In the genomic region with DNA sequence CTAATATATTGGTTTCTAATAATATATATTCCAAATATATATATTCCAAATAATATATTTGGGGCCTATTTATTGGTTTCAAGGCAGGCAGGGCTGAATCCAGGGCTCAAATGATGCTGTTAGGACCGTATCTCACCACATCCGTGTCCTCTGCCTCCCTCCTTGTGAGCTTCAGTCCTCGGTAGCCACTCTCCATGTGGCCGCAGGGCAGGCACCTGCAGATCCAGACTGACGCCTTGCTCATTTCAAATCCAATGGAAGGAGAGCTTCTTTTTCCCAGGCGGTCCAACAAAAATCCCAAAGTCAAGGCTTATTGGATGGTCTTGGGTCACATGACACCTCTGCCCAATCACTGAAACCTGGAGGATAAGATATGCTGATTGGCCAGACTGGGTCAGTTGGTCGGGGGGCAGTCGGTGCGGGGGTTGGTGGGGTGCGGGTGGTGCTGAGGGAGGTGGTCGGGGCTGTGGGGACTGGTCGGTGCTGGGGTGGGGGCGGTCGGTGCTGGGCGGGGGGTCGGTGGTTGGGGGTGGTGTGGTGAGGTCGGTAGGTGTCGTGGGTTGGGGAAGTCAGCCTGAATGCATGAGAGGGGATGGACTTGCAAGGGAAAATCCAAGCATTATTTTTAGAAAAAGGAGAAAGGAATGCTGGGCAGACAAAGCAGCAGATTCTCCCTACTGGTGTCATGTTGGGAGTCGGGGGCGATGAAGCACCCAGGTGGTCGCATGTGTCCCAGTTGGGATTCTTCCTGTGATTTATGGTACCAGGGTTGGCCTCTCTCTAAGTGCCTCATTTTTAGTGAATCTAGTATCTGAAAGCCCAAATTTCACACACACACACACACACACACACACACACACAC, we compare ENCODE assay signal across 10 cellular contexts.
DNase-seq lines count a peak whose midpoint lies in the region; ATAC-seq, FAIRE-seq and TF ChIP-seq lines count a peak whose summit lies in the region.
"Had no signal": no experiment of that assay in that cellular context is flagged by ENCODE, and none has a peak within 500 bp of the region (broad histone marks: within the 10 kb centered on the region; RNA-seq: fewer than 3 reads in every experiment).

No MANE protein-coding gene starts in this region.

- H3K27ac Mint-ChIP-seq in neural crest cell (ENCODE audit: unreplicated experiment) = peak overlapping the region; percentile 14

- no peak overlapping the region for H2AFZ ChIP-seq in Loucy (ENCODE audit: low read length)
- H2AFZ ChIP-seq in endothelial cell of umbilical vein (ENCODE audit: low read depth, low read length) = no peak overlapping the region
- no peak overlapping the region for H2AFZ ChIP-seq in mammary epithelial cell (ENCODE audit: low read depth, low read length)

- CTCF ChIA-PET in endothelial cell of umbilical vein (lab: Charles Lee) (interaction anchor here (1.2 to 1.3 kb wide), 2 partner anchors 38 to 203 kb away, joined by 3 to 4 read pairs; no protein-coding TSS in a partner anchor), mammary epithelial cell (lab: Charles Lee; ENCODE audit: low non-redundant PET) (no interaction called here)

- peak overlapping the region in 4 of 11 experiments; percentile 42 to 71 (median 56); a peak in 7 of 22 replicates for H3K27ac ChIP-seq in BLaER1 treated with 17β-estradiol and CSF1 and Interleukin-3, amounts not matched to agents 10 nM and 100 nM
- peak overlapping the region; percentile 68 for H3K27ac ChIP-seq in endothelial cell of umbilical vein (ENCODE audit: insufficient read depth, low read depth, low read length)
- H3K27ac ChIP-seq in mammary epithelial cell (ENCODE audit: insufficient read depth, low read depth, low read length) = no peak overlapping the region
- H3K27ac ChIP-seq: C4-2B had no signal

- ATAC-seq in HG03139 (IDR thresholded peaks at IDR 0.05; ENCODE audit: unreplicated experiment) = no peak
- no peak for ATAC-seq in GM18502 (IDR thresholded peaks at IDR 0.05; ENCODE audit: poor library complexity, unreplicated experiment)
- no peak for ATAC-seq in left lobe of liver

- DNase-seq in endothelial cell of umbilical vein (ENCODE audit: low read depth, low spot score) (no peak), neural crest cell (ENCODE audit: low read depth, low spot score) (no peak), mammary epithelial cell (no peak), left lobe of liver (ENCODE audit: low spot score) (no peak)

- H3K36me3 ChIP-seq in BLaER1 treated with 17β-estradiol and CSF1 and Interleukin-3, amounts not matched to agents 10 nM and 100 nM = no peaks in the 10 kb centered on the region
- H3K36me3 ChIP-seq in Loucy (ENCODE audit: insufficient read depth, low read length) = no peaks in the 10 kb centered on the region
- H3K36me3 ChIP-seq in endothelial cell of umbilical vein (ENCODE audit: control insufficient read depth in 2 of 2, extremely low read depth in 1 of 2, insufficient read depth in 2 of 2, low read length in 2 of 2) = no peaks in the 10 kb centered on the region
- H3K36me3 ChIP-seq in mammary epithelial cell (ENCODE audit: insufficient read depth, low read length) = no peaks in the 10 kb centered on the region

- no peak for TF ChIP-seq POLR2A in endothelial cell of umbilical vein (IDR thresholded peaks at IDR 0.05; ENCODE audit: low read depth, low read length)

- H3K27me3 ChIP-seq in BLaER1 treated with 17β-estradiol and CSF1 and Interleukin-3, amounts not matched to agents 10 nM and 100 nM = peaks cover 20 to 94% (median 47%) of the 10 kb centered on the region in 11 experiments; a peak in 21 of 22 replicates
- H3K27me3 ChIP-seq in Loucy (ENCODE audit: insufficient read depth, low read length, poor library complexity, severe bottlenecking) (no peaks in the 10 kb centered on the region), endothelial cell of umbilical vein (ENCODE audit: control insufficient read depth in 2 of 2, insufficient read depth in 2 of 2, low read length in 2 of 2) (no peaks in the 10 kb centered on the region), mammary epithelial cell (ENCODE audit: insufficient read depth, low read length) (peaks cover 49% of the 10 kb centered on the region)

- BruUV-seq in endothelial cell of umbilical vein (replicated peaks; lab: Mats Ljungman, UMichigan) (no TSS peak), mammary epithelial cell (replicated peaks; lab: Mats Ljungman, UMichigan) (no TSS peak)

- no peak overlapping the region for H3K4me3 Mint-ChIP-seq in neural crest cell
- H3K4me3 Mint-ChIP-seq: activated naive CD4-positive, alpha-beta T cell treated with anti-CD3 and anti-CD28 coated beads, Interleukin-2, amount 50 U/mL, for 24 hours had no signal

- H3K4me2 ChIP-seq in BLaER1 treated with 17β-estradiol and CSF1 and Interleukin-3, amounts not matched to agents 10 nM and 100 nM = peak overlapping the region; percentile 86 to 99 (median 92)
- peak overlapping the region; percentile 91 for H3K4me2 ChIP-seq in Loucy (ENCODE audit: low read depth, low read length, poor library complexity, severe bottlenecking)
- H3K4me2 ChIP-seq in endothelial cell of umbilical vein (ENCODE audit: insufficient read depth, low read length) = no peak overlapping the region
- no peak overlapping the region for H3K4me2 ChIP-seq in mammary epithelial cell (ENCODE audit: insufficient read depth, low read depth, low read length)

- dilution Hi-C loops in endothelial cell of umbilical vein (cut with MboI; ENCODE audit: extremely low pct_ligation_motif_present, low sequenced_read_pairs) (no loop called here), mammary epithelial cell (cut with HindIII; ENCODE audit: low sequenced_read_pairs) (no loop called here)

- peaks cover 3% of the 10 kb centered on the region for H3F3A ChIP-seq in Loucy (ENCODE audit: low read depth)

- peaks cover 0 to 86% (median 12%) of the 10 kb centered on the region in 11 experiments; a peak in 17 of 22 replicates for H4K20me1 ChIP-seq in BLaER1 treated with 17β-estradiol and CSF1 and Interleukin-3, amounts not matched to agents 10 nM and 100 nM
- H4K20me1 ChIP-seq in Loucy (ENCODE audit: insufficient read depth, low read length, poor library complexity, severe bottlenecking) (no peaks in the 10 kb centered on the region), endothelial cell of umbilical vein (replicated peaks; ENCODE audit: control insufficient read depth, extremely low read depth, insufficient read depth, low read length) (no peaks in the 10 kb centered on the region), mammary epithelial cell (ENCODE audit: insufficient read depth, low read length) (no peaks in the 10 kb centered on the region)

- WGBS in mammary epithelial cell (ENCODE audit: low coverage, missing lambda C conversion rate) = 93% methylated on average over 11 of the region's 21 CpGs

- TF ChIP-seq CTCF in Loucy (conservative IDR thresholded peaks at IDR 0.05; ENCODE audit: low read length) = no peak
- no peak for TF ChIP-seq CTCF in endothelial cell of umbilical vein (IDR thresholded peaks at IDR 0.05; ENCODE audit: extremely low read depth in 1 of 2, insufficient read depth in 1 of 2, low read depth in 1 of 2, low read length in 2 of 2)
- TF ChIP-seq CTCF in neural crest cell (conservative IDR thresholded peaks at IDR 0.05) = no peak
- no peak for TF ChIP-seq CTCF in mammary epithelial cell (conservative IDR thresholded peaks at IDR 0.05 in 1 of 2, IDR thresholded peaks at IDR 0.05 in 1 of 2; ENCODE audit: extremely low read depth in 1 of 2, insufficient read depth in 1 of 2, low read depth in 1 of 2, low read length in 2 of 2)

- no peaks in the 10 kb centered on the region for H3K27me3 Mint-ChIP-seq in neural crest cell (ENCODE audit: low read depth)
- H3K27me3 Mint-ChIP-seq: activated naive CD4-positive, alpha-beta T cell treated with anti-CD3 and anti-CD28 coated beads, Interleukin-2, amount 50 U/mL, for 24 hours had no signal

- POLR2A ChIA-PET in endothelial cell of umbilical vein (lab: Charles Lee) = no interaction called here

- in situ Hi-C loops in mammary epithelial cell (cut with MboI; ENCODE audit: low sequenced_read_pairs in 2 of 2) = no loop called here

- no peaks in the 10 kb centered on the region for H3K9me3 ChIP-seq in BLaER1 treated with 17β-estradiol and CSF1 and Interleukin-3, amounts not matched to agents 10 nM and 100 nM (replicated peaks in 1 of 11)
- no peaks in the 10 kb centered on the region for H3K9me3 ChIP-seq in Loucy (ENCODE audit: insufficient read depth, low read depth, low read length)
- H3K9me3 ChIP-seq in endothelial cell of umbilical vein (replicated peaks; ENCODE audit: control insufficient read depth, insufficient read depth, low read length) = no peaks in the 10 kb centered on the region
- H3K9me3 ChIP-seq in mammary epithelial cell (replicated peaks; ENCODE audit: insufficient read depth, low read length) = no peaks in the 10 kb centered on the region

- H3K4me1 ChIP-seq in BLaER1 treated with 17β-estradiol and CSF1 and Interleukin-3, amounts not matched to agents 10 nM and 100 nM = peaks cover 17 to 52% (median 43%) of the 10 kb centered on the region in 10 experiments
- H3K4me1 ChIP-seq in Loucy (ENCODE audit: insufficient read depth, low read length, poor library complexity, severe bottlenecking) (peaks cover 21% of the 10 kb centered on the region), endothelial cell of umbilical vein (ENCODE audit: control insufficient read depth, extremely low read depth, insufficient read depth, low read length) (peaks cover 14% of the 10 kb centered on the region), mammary epithelial cell (ENCODE audit: insufficient read depth, low read length) (peaks cover 11% of the 10 kb centered on the region)

- peak overlapping the region in 6 of 11 experiments; percentile 46 to 66 (median 56); a peak in 8 of 22 replicates for H3K9ac ChIP-seq in BLaER1 treated with 17β-estradiol and CSF1 and Interleukin-3, amounts not matched to agents 10 nM and 100 nM
- H3K9ac ChIP-seq in Loucy (ENCODE audit: low read depth, low read length, poor library complexity, severe bottlenecking) (peak overlapping the region; percentile 53), endothelial cell of umbilical vein (replicated peaks; ENCODE audit: extremely low read depth, insufficient read depth, low read length) (no peak overlapping the region), mammary epithelial cell (ENCODE audit: insufficient read depth, low read length) (no peak overlapping the region)

- H3K9me2 ChIP-seq in Loucy (replicated peaks; ENCODE audit: low read depth, low read length) = no peaks in the 10 kb centered on the region

- H3K4me3 ChIP-seq in BLaER1 treated with 17β-estradiol and CSF1 and Interleukin-3, amounts not matched to agents 10 nM and 100 nM = peak overlapping the region in 2 of 10 experiments; percentile 24 to 34; a peak in 2 of 20 replicates
- peak overlapping the region; percentile 63 for H3K4me3 ChIP-seq in Loucy (ENCODE audit: low read length, poor library complexity, severe bottlenecking)
- no peak overlapping the region for H3K4me3 ChIP-seq in endothelial cell of umbilical vein (replicated peaks in 1 of 3; ENCODE audit: insufficient read depth in 1 of 3, low read depth in 1 of 3, low read length in 3 of 3)
- H3K4me3 ChIP-seq in mammary epithelial cell (replicated peaks in 1 of 3; ENCODE audit: insufficient read depth in 1 of 3, low read depth in 2 of 3, low read length in 3 of 3) = no peak overlapping the region

- H3K79me2 ChIP-seq in Loucy (ENCODE audit: insufficient read depth, low read length) (no peaks in the 10 kb centered on the region), endothelial cell of umbilical vein (ENCODE audit: control insufficient read depth, insufficient read depth, low read length) (no peaks in the 10 kb centered on the region), mammary epithelial cell (ENCODE audit: insufficient read depth, low read length) (no peaks in the 10 kb centered on the region)

- intact Hi-C loops in endothelial cell of umbilical vein (cut with micrococcal nuclease) = loop anchor here (5.0 kb wide), 1 partner anchor 74 kb away; no protein-coding TSS in a partner anchor
- intact Hi-C loops in mammary epithelial cell (cut with micrococcal nuclease) = no loop called here

- H3K4me1 Mint-ChIP-seq in neural crest cell = peaks cover 65% of the 10 kb centered on the region

- FAIRE-seq in endothelial cell of umbilical vein (lab: Jason Lieb, UNC) = no peak

- peaks cover 3% of the 10 kb centered on the region for H3K36me3 Mint-ChIP-seq in neural crest cell (ENCODE audit: low read depth)

- no peaks in the 10 kb centered on the region for H3K9me3 Mint-ChIP-seq in neural crest cell
- H3K9me3 Mint-ChIP-seq: activated naive CD4-positive, alpha-beta T cell treated with anti-CD3 and anti-CD28 coated beads, Interleukin-2, amount 50 U/mL, for 24 hours had no signal

- H3K9me1 ChIP-seq in endothelial cell of umbilical vein (replicated peaks; ENCODE audit: control insufficient read depth, extremely low read depth, insufficient read depth, low read length) = no peaks in the 10 kb centered on the region

Comparison
In these comparisons a context has a peak if more than half of its experiments do, and no peak if none do; other contexts are left out.
1. H3K4me2 ChIP-seq: peak in BLaER1 treated with 17β-estradiol and CSF1 and Interleukin-3, amounts not matched to agents 10 nM and 100 nM (11 of 11) and Loucy (single experiment); none in endothelial cell of umbilical vein (single experiment) and mammary epithelial cell (single experiment).
2. H3K9ac ChIP-seq: peak in BLaER1 treated with 17β-estradiol and CSF1 and Interleukin-3, amounts not matched to agents 10 nM and 100 nM (6 of 11) and Loucy (single experiment); none in endothelial cell of umbilical vein (single experiment) and mammary epithelial cell (single experiment).